In genomic region chr9:135534192-135534711, GRCh38 we compare ENCODE assay signal across 14 cellular contexts. TPM values are rescaled to one million over a fixed set of nuclear protein-coding genes. Genes with fewer than 3 reads are reported as not detected.
"Had no signal": no experiment of that assay in that cellular context is flagged by ENCODE, and none has a peak within 500 bp of the region (broad histone marks: within the 10 kb centered on the region; RNA-seq: fewer than 3 reads in every experiment).

No MANE protein-coding gene starts in this region.

RNA-seq across cellular contexts. Expression of gene OBP2A, which starts 11.7 kb away (rescaled TPM):
- total RNA-seq: activated CD8-positive, alpha-beta memory T cell treated with anti-CD3 and anti-CD28 coated beads for 36 hours; activated naive CD8-positive, alpha-beta T cell treated with anti-CD3 and anti-CD28 coated beads for 36 hours; bronchial epithelial cell; epithelial cell of proximal tubule; hepatocyte; left cardiac atrium; lung microvascular endothelial cell; mesothelial cell of epicardium; right lobe of liver; SK-MEL-5; smooth muscle cell; T-helper 1 cell treated with Interleukin-12 subunit alpha and Interleukin-12 subunit beta and Interleukin-4 antibody, amounts not matched to agents 30 ng/mL and 1 ng/mL, for 36 hours; temporal lobe; transverse colon had no signal
- polyA plus RNA-seq: hepatocyte had no signal

RNA-seq across cellular contexts. Expression of gene LCN1, which starts 13.0 kb away (rescaled TPM):
- total RNA-seq: activated CD8-positive, alpha-beta memory T cell treated with anti-CD3 and anti-CD28 coated beads for 36 hours; activated naive CD8-positive, alpha-beta T cell treated with anti-CD3 and anti-CD28 coated beads for 36 hours; bronchial epithelial cell; epithelial cell of proximal tubule; hepatocyte; lung microvascular endothelial cell; mesothelial cell of epicardium; right lobe of liver; SK-MEL-5; T-helper 1 cell treated with Interleukin-12 subunit alpha and Interleukin-12 subunit beta and Interleukin-4 antibody, amounts not matched to agents 30 ng/mL and 1 ng/mL, for 36 hours; temporal lobe; transverse colon had no signal
- polyA plus RNA-seq: hepatocyte had no signal

RNA-seq across cellular contexts. Expression of gene PAEP, which starts 27.3 kb away (rescaled TPM):
- total RNA-seq: activated CD8-positive, alpha-beta memory T cell treated with anti-CD3 and anti-CD28 coated beads for 36 hours; activated naive CD8-positive, alpha-beta T cell treated with anti-CD3 and anti-CD28 coated beads for 36 hours; bronchial epithelial cell; epithelial cell of proximal tubule; hepatocyte; left cardiac atrium; lung microvascular endothelial cell; mesothelial cell of epicardium; right lobe of liver; T-helper 1 cell treated with Interleukin-12 subunit alpha and Interleukin-12 subunit beta and Interleukin-4 antibody, amounts not matched to agents 30 ng/mL and 1 ng/mL, for 36 hours; temporal lobe; transverse colon had no signal
- polyA plus RNA-seq: hepatocyte, smooth muscle cell had no signal
